In the genomic region with DNA sequence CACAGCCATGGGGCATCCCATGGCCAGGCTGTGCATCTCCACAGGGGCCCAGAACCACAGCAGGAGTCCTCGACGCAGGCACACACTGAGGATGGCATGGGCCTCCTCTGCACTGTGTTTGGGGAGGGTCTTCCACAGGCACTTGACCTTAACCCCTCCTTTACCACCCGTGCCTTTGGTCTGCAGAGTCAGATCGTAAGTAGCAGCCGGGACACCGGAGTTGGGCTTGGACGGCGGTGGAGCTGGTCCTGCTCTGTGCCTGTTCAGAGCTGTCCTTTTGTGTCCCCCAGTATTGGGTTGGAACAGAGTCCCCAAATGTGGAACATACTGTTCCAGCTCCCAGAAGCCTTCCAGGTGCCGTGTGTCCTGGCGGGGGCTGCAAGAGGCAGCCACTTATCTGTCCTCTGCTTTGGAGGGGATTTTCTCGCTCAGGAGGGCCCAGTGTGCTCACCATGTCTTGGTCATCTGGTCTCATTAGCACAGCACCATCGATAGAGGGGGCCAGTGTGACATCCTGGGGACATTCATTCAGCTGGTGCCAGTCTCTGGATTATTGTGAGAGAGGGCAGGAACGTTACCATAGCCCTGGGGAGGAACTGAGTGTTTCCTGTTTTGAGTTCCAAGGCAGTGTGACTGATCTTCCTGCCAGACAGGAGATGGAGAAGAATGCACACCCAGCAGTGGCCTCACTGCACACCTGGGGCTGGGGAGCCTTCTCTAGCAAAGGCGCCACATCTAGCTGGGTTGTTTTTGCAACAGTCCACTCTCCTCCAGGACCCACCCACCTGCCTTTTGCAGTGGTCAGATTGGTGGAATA, we compare ENCODE assay signal across 8 cellular contexts. TPM values are rescaled to one million over a fixed set of nuclear protein-coding genes. Genes with fewer than 3 reads are reported as not detected.
DNase-seq lines count a peak whose midpoint lies in the region; ATAC-seq and FAIRE-seq lines count a peak whose summit lies in the region.

No MANE protein-coding gene starts in this region.

- H3K9me3 ChIP-seq in right cardiac atrium (ENCODE audit: control insufficient read depth, low read length): no peaks in the 10 kb centered on the region

- H3K4me3 ChIP-seq in right cardiac atrium (ENCODE audit: low read length): no peak overlapping the region

- peak; percentile 38 for FAIRE-seq in RCC 7860 (lab: Jason Lieb, UNC)

- peak; percentile 38 to 47 for ATAC-seq in right cardiac atrium
- ATAC-seq in GM18870 (IDR thresholded peaks at IDR 0.05; ENCODE audit: unreplicated experiment): no peak

- H3K27me3 ChIP-seq in right cardiac atrium (ENCODE audit: control insufficient read depth, insufficient read depth): no peaks in the 10 kb centered on the region

- WGBS in right cardiac atrium: 46% methylated on average over 14 of the region's 14 CpGs

- peak overlapping the region; percentile 14 for H3K27ac ChIP-seq in right cardiac atrium (ENCODE audit: low read length)

- H3K4me1 ChIP-seq in right cardiac atrium (ENCODE audit: control insufficient read depth, insufficient read depth, low read length): peaks cover 11% of the 10 kb centered on the region

- DNase-seq in NCI-H2081 (lab: John Stamatoyannopoulos, UW) (peak; percentile 50 to 70), NCI-H2081 treated with DMSO at 0.1 percent for 48 hours (lab: John Stamatoyannopoulos, UW) (no peak), HS-27A (ENCODE audit: low read depth) (peak; percentile 59), RCC 7860 (ENCODE audit: low spot score) (peak; percentile 81), anterior cingulate cortex (lab: John Stamatoyannopoulos, UW) (peak in 49 of 58 donors; percentile 16 to 81 (median 50)), right cardiac atrium (peak in 2 of 3 donors; percentile 62 to 78)
- DNase-seq in stimulated activated CD4-positive, alpha-beta T cell treated with anti-CD3 and anti-CD28 coated beads, Interleukin-2, amount 100 ng/mL, for 4 hours (ENCODE audit: low read depth): peak; percentile 47

- intact Hi-C loops in right cardiac atrium (cut with DNase I): loop anchor here (2.0 to 10.0 kb wide), 4 partner anchors 41 to 284 kb away; no protein-coding TSS in a partner anchor

RNA-seq across cellular contexts. Expression of a gene that starts 12.4 kb away (rescaled TPM):
- total RNA-seq in right cardiac atrium: 10 to 100 TPM; 22.1 to 40.0 (median 26.8) TPM
- 21.8 TPM for polyA plus RNA-seq in right cardiac atrium

RNA-seq across cellular contexts. Expression of a gene that starts 12.6 kb away (rescaled TPM):
- total RNA-seq in right cardiac atrium: 10 to 100 TPM; 13.2 to 19.7 (median 17.4) TPM
- polyA plus RNA-seq in right cardiac atrium: 13.0 TPM

RNA-seq across cellular contexts. Expression of a gene that starts 29.8 kb away (rescaled TPM):
- 10 to 100 TPM; 39.9 to 55.8 (median 49.9) TPM for total RNA-seq in right cardiac atrium
- 39.0 TPM for polyA plus RNA-seq in right cardiac atrium
